Comparison of ENCODE assay signal across 21 cellular contexts in the genomic region with DNA sequence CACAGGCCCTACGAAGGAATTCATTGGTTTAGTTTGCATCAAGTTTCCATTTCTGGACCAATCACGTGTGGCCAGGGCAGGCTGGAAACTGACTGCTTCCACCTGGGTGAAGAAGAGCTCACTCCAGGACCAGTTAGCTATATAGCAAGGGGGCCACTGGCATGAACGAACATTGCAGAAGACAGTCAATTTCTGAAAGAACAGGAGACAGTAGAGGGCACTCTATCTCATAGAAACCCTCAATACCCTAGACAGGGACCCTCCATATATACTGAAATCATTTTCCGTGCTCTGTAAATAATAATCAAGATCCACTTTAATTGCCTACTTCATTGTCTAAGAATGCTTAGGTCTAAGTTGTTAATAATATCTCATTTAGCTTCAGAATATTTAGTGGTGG.
A peak's percentile ranks its signal among the peaks of the same experiment; 100 is the strongest.
DNase-seq lines count a peak whose midpoint lies in the region; ATAC-seq, FAIRE-seq and TF ChIP-seq lines count a peak whose summit lies in the region.
"Had no signal": no experiment of that assay in that cellular context is flagged by ENCODE, and none has a peak within 500 bp of the region (broad histone marks: within the 10 kb centered on the region; RNA-seq: fewer than 3 reads in every experiment).

No MANE protein-coding gene starts in this region.

- WGBS in HepG2 (ENCODE audit: low lambda C conversion rate): 0% methylated on average over 4 of the region's 4 CpGs
- 31% methylated on average over 4 of the region's 4 CpGs for WGBS in right lobe of liver (ENCODE audit: insufficient coverage, low coverage, low lambda C conversion rate, missing lambda C conversion rate)

- H3K9ac ChIP-seq in HepG2 (ENCODE audit: insufficient read depth, low read depth, low read length): no peak overlapping the region

- TF ChIP-seq POLR2A in HepG2 (IDR thresholded peaks at IDR 0.05; ENCODE audit: insufficient read depth in 1 of 2, low read depth in 2 of 2, low read length in 2 of 2) (no peak), right lobe of liver (IDR thresholded peaks at IDR 0.05) (no peak)

- no TSS peak for BruUV-seq in HepG2 (replicated peaks; lab: Mats Ljungman, UMichigan)

- TF ChIP-seq EP300 in HepG2 (IDR thresholded peaks at IDR 0.05; ENCODE audit: low read depth in 2 of 2, low read length in 2 of 2) (no peak), HepG2 (CRISPR knock-in tag; IDR thresholded peaks at IDR 0.05; ENCODE audit: borderline replicate concordance) (no peak)

- no peak overlapping the region for H3K4me2 ChIP-seq in HepG2 (ENCODE audit: low read depth, low read length)

- no peak for DNase-seq in HepG2 (ENCODE audit: low spot score)
- DNase-seq in right lobe of liver: no peak
- DNase-seq in NCI-H69 (lab: John Stamatoyannopoulos, UW): peak; percentile 6
- no peak for DNase-seq in fibroblast of mammary gland (ENCODE audit: low read depth)
- DNase-seq in SW 1271 (lab: John Stamatoyannopoulos, UW): no peak
- no peak for DNase-seq in C1 segment of cervical spinal cord (lab: John Stamatoyannopoulos, UW)
- no peak for DNase-seq in NCI-H1092 (lab: John Stamatoyannopoulos, UW)
- DNase-seq: activated CD4-positive, alpha-beta T cell treated with anti-CD3 and anti-CD28 coated beads for 1 hour; CD8-positive, alpha-beta T cell; MG63; NCI-H187; NCI-H446; SHP77 treated with DMSO at 0.1 percent for 48 hours; stimulated activated CD4-positive, alpha-beta T cell treated with anti-CD3 and anti-CD28 coated beads, Interleukin-2, amount 100 ng/mL, for 24 hours; stimulated activated naive CD8-positive, alpha-beta T cell treated with anti-CD3 and anti-CD28 coated beads, Interleukin-15, amount 100 ng/mL, for 72 hours; trophoblast cell had no signal

- H3K4me3 ChIP-seq in HepG2 (replicated peaks in 1 of 3; ENCODE audit: insufficient read depth in 1 of 3, low read depth in 2 of 3, low read length in 3 of 3) (no peak overlapping the region), right lobe of liver (no peak overlapping the region), fibroblast of mammary gland (ENCODE audit: control insufficient read depth, low read depth, low read length) (no peak overlapping the region)
- H3K4me3 ChIP-seq: breast epithelium, MG63 had no signal

- TF ChIP-seq CTCF in HepG2 (CRISPR knock-in tag; IDR thresholded peaks at IDR 0.05): peak; percentile 43
- TF ChIP-seq CTCF in right lobe of liver (IDR thresholded peaks at IDR 0.05): no peak
- peak; percentile 10 for TF ChIP-seq CTCF in fibroblast of mammary gland (conservative IDR thresholded peaks at IDR 0.05; ENCODE audit: control insufficient read depth, insufficient read depth, low read depth, low read length)

- no peaks in the 10 kb centered on the region for H3K9me3 ChIP-seq in HepG2 (ENCODE audit: low read length)
- no peaks in the 10 kb centered on the region for H3K9me3 ChIP-seq in right lobe of liver
- H3K9me3 ChIP-seq: breast epithelium, MG63 had no signal

- in situ Hi-C loops in HepG2 (cut with HindIII; ENCODE audit: extremely low pct_ligation_motif_present, low pct_unique_long_range_greater_than_20kb): loop anchor here (10.0 kb wide), 1 partner anchor 535 kb away; no protein-coding TSS in a partner anchor

- intact Hi-C loops in HepG2 (cut with micrococcal nuclease; ENCODE audit: unreplicated experiment): loop anchor here (10.0 kb wide), 1 partner anchor 145 kb away; no protein-coding TSS in a partner anchor
- intact Hi-C loops in right lobe of liver (cut with DNase I): no loop called here

- ATAC-seq in HepG2 (peak; percentile 61; the same call in 2 of the 3 replicates), right lobe of liver (no peak), HG02970 (IDR thresholded peaks at IDR 0.05; ENCODE audit: low FRiP score, unreplicated experiment) (no peak)
- ATAC-seq: activated T-helper 17 cell treated with anti-CD3 and anti-CD28 coated beads, Interleukin-2, amount 50 U/mL, for 72 hours; CD8-positive, alpha-beta T cell; stimulated activated naive CD8-positive, alpha-beta T cell treated with anti-CD3 and anti-CD28 coated beads, Interleukin-15, amount 100 ng/mL, for 72 hours had no signal

- no peaks in the 10 kb centered on the region for H3K36me3 ChIP-seq in HepG2 (replicated peaks in 1 of 2; ENCODE audit: control insufficient read depth in 1 of 2, insufficient read depth in 2 of 2, low read length in 2 of 2)
- no peaks in the 10 kb centered on the region for H3K36me3 ChIP-seq in right lobe of liver
- H3K36me3 ChIP-seq: breast epithelium, MG63 had no signal

- POLR2A ChIA-PET in HepG2 (lab: Yijun Ruan, JAX): no interaction called here

- TF ChIP-seq RAD21 in HepG2 (CRISPR knock-in tag; IDR thresholded peaks at IDR 0.05): no peak

- H3K27ac ChIP-seq in HepG2 (ENCODE audit: extremely low read length, insufficient read depth, low read length) (no peak overlapping the region), right lobe of liver (no peak overlapping the region)
- H3K27ac ChIP-seq: breast epithelium, epithelial cell of prostate had no signal

- CTCF ChIA-PET in HepG2 (lab: Yijun Ruan, JAX; ENCODE audit: low intra/inter-chr PET ratio, low total read pairs): no interaction called here

- FAIRE-seq in HepG2 (lab: Jason Lieb, UNC): no peak
- FAIRE-seq: GM12891 had no signal

- H4K20me1 ChIP-seq in HepG2 (ENCODE audit: insufficient read depth, low read length): no peaks in the 10 kb centered on the region

- H3K27me3 ChIP-seq in HepG2 (ENCODE audit: control insufficient read depth in 1 of 2, insufficient read depth in 2 of 2, low read length in 2 of 2): peaks cover 0 to 3% of the 10 kb centered on the region in 2 experiments; a peak in 1 of 5 replicates
- H3K27me3 ChIP-seq in right lobe of liver: no peaks in the 10 kb centered on the region
- H3K27me3 ChIP-seq: breast epithelium, MG63 had no signal

- no peaks in the 10 kb centered on the region for H3K4me1 ChIP-seq in HepG2 (ENCODE audit: insufficient read depth, low read length)
- H3K4me1 ChIP-seq in right lobe of liver: no peaks in the 10 kb centered on the region
- H3K4me1 ChIP-seq: breast epithelium had no signal

- H2AFZ ChIP-seq in HepG2 (ENCODE audit: low read length): no peak overlapping the region

- H3K79me2 ChIP-seq in HepG2 (ENCODE audit: insufficient read depth, low read length): no peaks in the 10 kb centered on the region

TF ChIP-seq in HepG2, 621 proteins besides CTCF, POLR2A, EP300 and RAD21:
- TF ChIP-seq STAG1 (CRISPR knock-in tag; IDR thresholded peaks at IDR 0.05) (peak; percentile 33), ZNF296 (CRISPR knock-in tag; conservative IDR thresholded peaks at IDR 0.05) (no peak)

Comparison
In these comparisons a context has a peak if more than half of its experiments do, and no peak if none do; other contexts are left out.
1. CTCF ChIP-seq: peak in HepG2 (single experiment) and fibroblast of mammary gland (single experiment); none in right lobe of liver (0 of 4).